Comparison of ENCODE assay signal across 8 cellular contexts in the genomic region with DNA sequence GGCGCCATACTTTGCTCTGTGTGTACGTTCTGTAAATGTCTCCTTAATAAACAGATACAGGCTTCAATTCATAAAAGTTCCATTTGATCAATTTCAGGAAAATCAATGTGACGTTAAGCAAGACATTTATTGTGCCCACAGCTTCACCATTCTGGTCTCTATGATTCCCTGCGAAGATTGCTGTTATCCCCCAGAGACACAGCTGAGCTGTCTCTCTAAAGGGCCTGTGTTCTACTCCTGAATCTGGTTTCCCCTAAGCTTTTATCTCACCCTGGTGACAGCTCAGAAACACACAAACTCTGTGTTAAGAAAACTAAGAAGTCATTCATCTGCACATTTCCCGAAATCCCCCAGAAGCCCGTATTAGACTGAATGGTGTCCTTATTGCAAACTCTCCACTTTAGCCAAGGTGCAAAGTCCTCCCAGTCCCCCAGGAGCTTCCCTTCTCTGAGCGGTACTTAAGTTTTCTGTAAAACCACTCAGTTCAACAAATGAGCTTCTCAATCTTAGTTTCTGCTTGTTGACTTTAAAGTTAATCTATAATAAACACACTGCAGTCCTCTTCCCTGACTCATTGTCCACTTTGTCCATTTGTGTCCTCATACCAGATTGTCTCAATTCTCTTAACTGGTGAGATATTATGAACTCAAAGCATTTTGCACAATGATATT.
DNase-seq lines count a peak whose midpoint lies in the region; ATAC-seq and TF ChIP-seq lines count a peak whose summit lies in the region.

No MANE protein-coding gene starts in this region.

- no peaks in the 10 kb centered on the region; the same call in 1 of the 2 replicates for H4K20me1 ChIP-seq in DND-41 (ENCODE audit: insufficient read depth, low read length)

- H3K27ac Mint-ChIP-seq in central memory CD8-positive, alpha-beta T cell (ENCODE audit: low read depth): peak overlapping the region; percentile 98
- H3K27ac Mint-ChIP-seq in nephron progenitor cell: peak overlapping the region; percentile 47

- peak overlapping the region; percentile 37; the same call in 1 of the 2 replicates for H3K27ac ChIP-seq in DND-41 (ENCODE audit: low read length)

- peak overlapping the region; percentile 99 for H3K4me3 Mint-ChIP-seq in central memory CD8-positive, alpha-beta T cell
- H3K4me3 Mint-ChIP-seq in nephron progenitor cell: peak overlapping the region; percentile 98

- peaks cover 27% of the 10 kb centered on the region for H3K4me1 ChIP-seq in DND-41 (ENCODE audit: insufficient read depth, low read length)

- peak overlapping the region; percentile 86 for H3K4me2 ChIP-seq in DND-41 (ENCODE audit: insufficient read depth, low read length)

- H3K9me3 ChIP-seq in DND-41 (ENCODE audit: insufficient read depth, low read length, severe bottlenecking): no peaks in the 10 kb centered on the region

- ATAC-seq in DND-41 (ENCODE audit: insufficient read depth, low read depth) (no peak), HG03045 (IDR thresholded peaks at IDR 0.05; ENCODE audit: unreplicated experiment) (no peak), HG02938 (IDR thresholded peaks at IDR 0.05; ENCODE audit: unreplicated experiment) (no peak)
- no peak for ATAC-seq in central memory CD8-positive, alpha-beta T cell (replicated peaks; ENCODE audit: extremely low read depth, poor library complexity, severe bottlenecking)

- peak overlapping the region; percentile 76; the same call in 1 of the 2 replicates for H3K9ac ChIP-seq in DND-41 (ENCODE audit: low read depth, low read length)

- H3K36me3 ChIP-seq in DND-41 (ENCODE audit: insufficient read depth, low read length): peaks cover 27% of the 10 kb centered on the region

- H3K4me1 Mint-ChIP-seq in central memory CD8-positive, alpha-beta T cell: peaks cover 32% of the 10 kb centered on the region
- peaks cover 38% of the 10 kb centered on the region for H3K4me1 Mint-ChIP-seq in nephron progenitor cell

- TF ChIP-seq CTCF in DND-41 (IDR thresholded peaks at IDR 0.05; ENCODE audit: borderline replicate concordance, extremely low read depth, low read length, poor library complexity, severe bottlenecking): no peak
- no peak for TF ChIP-seq CTCF in LNCaP clone FGC (IDR thresholded peaks at IDR 0.05; ENCODE audit: control insufficient read depth, extremely low read depth, insufficient read depth)
- TF ChIP-seq CTCF in nephron progenitor cell (IDR thresholded peaks at IDR 0.05): no peak

- H3K9me3 Mint-ChIP-seq in central memory CD8-positive, alpha-beta T cell: no peaks in the 10 kb centered on the region
- peaks cover 4% of the 10 kb centered on the region for H3K9me3 Mint-ChIP-seq in nephron progenitor cell

- no peaks in the 10 kb centered on the region for H3K27me3 Mint-ChIP-seq in central memory CD8-positive, alpha-beta T cell
- no peaks in the 10 kb centered on the region for H3K27me3 Mint-ChIP-seq in nephron progenitor cell (ENCODE audit: low read depth, poor library complexity)

- H3K36me3 Mint-ChIP-seq in central memory CD8-positive, alpha-beta T cell (ENCODE audit: insufficient read depth): peaks cover 26% of the 10 kb centered on the region
- peaks cover 34% of the 10 kb centered on the region for H3K36me3 Mint-ChIP-seq in nephron progenitor cell (ENCODE audit: low read depth)

- no peak for DNase-seq in DND-41
- no peak for DNase-seq in LNCaP clone FGC (ENCODE audit: low read depth)
- no peak for DNase-seq in central memory CD8-positive, alpha-beta T cell (ENCODE audit: low spot score in 2 of 2)
- no peak for DNase-seq in nephron progenitor cell
- DNase-seq in AG20443 (ENCODE audit: low spot score): no peak
- no peak for DNase-seq in stimulated activated CD4-positive, alpha-beta T cell treated with anti-CD3 and anti-CD28 coated beads, Interleukin-4, amount 100 ng/mL, for 24 hours

- H3K4me3 ChIP-seq in DND-41 (ENCODE audit: low read depth in 1 of 2, low read length in 2 of 2) (peak overlapping the region in 1 of 2 experiments; percentile 70; a peak in 2 of 4 replicates), LNCaP clone FGC (ENCODE audit: low read depth, low read length) (peak overlapping the region; percentile 85; the same call in 1 of the 2 replicates)

- H3K79me2 ChIP-seq in DND-41 (ENCODE audit: insufficient read depth, low read length): peaks cover 44% of the 10 kb centered on the region

- H3K27me3 ChIP-seq in DND-41 (ENCODE audit: insufficient read depth, low read length, poor library complexity): no peaks in the 10 kb centered on the region

- no peak overlapping the region for H2AFZ ChIP-seq in DND-41 (ENCODE audit: low read depth, low read length)
